1 cellular context compared by ENCODE assay signal in the genomic region with DNA sequence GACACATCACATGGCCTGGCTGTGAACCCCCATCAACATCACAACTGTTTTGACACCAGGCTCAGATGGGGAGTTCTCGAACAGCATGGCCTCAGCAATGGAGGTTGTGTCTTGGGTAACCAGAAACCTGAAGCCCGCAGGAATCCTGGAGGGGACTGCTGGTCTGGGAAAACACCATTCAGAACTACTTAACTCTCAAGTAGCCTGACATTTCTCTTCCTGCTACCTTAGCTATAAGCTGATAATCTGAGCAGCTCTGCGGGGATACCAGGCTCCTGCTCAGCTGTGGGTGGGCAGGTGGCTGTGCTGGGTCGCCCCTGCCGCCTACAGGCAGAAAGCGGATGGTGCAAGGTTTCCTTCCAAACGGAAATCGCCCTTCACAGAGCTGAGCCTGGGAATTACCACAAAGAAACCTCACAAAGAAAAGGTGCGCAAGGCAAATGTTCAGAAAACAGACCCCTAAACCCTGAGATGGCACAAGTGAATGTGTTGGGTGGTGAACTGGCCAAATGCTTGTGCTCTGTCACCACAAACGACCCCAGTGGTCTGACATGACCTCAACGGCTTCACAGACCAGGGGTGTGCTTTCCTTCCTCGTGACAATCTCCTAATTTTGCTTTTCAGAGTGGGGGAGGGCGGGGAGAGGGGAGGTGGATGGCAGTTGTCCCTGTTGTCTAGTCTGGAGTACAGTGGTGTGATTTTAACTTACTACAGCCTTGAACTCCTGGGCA.
TF ChIP-seq lines count a peak whose summit lies in the region.

No MANE protein-coding gene starts in this region.

TF ChIP-seq in HepG2, 621 proteins besides CTCF, POLR2A, EP300 and RAD21 (continued from another document and continues in another):
- TF ChIP-seq, protein P1, sequence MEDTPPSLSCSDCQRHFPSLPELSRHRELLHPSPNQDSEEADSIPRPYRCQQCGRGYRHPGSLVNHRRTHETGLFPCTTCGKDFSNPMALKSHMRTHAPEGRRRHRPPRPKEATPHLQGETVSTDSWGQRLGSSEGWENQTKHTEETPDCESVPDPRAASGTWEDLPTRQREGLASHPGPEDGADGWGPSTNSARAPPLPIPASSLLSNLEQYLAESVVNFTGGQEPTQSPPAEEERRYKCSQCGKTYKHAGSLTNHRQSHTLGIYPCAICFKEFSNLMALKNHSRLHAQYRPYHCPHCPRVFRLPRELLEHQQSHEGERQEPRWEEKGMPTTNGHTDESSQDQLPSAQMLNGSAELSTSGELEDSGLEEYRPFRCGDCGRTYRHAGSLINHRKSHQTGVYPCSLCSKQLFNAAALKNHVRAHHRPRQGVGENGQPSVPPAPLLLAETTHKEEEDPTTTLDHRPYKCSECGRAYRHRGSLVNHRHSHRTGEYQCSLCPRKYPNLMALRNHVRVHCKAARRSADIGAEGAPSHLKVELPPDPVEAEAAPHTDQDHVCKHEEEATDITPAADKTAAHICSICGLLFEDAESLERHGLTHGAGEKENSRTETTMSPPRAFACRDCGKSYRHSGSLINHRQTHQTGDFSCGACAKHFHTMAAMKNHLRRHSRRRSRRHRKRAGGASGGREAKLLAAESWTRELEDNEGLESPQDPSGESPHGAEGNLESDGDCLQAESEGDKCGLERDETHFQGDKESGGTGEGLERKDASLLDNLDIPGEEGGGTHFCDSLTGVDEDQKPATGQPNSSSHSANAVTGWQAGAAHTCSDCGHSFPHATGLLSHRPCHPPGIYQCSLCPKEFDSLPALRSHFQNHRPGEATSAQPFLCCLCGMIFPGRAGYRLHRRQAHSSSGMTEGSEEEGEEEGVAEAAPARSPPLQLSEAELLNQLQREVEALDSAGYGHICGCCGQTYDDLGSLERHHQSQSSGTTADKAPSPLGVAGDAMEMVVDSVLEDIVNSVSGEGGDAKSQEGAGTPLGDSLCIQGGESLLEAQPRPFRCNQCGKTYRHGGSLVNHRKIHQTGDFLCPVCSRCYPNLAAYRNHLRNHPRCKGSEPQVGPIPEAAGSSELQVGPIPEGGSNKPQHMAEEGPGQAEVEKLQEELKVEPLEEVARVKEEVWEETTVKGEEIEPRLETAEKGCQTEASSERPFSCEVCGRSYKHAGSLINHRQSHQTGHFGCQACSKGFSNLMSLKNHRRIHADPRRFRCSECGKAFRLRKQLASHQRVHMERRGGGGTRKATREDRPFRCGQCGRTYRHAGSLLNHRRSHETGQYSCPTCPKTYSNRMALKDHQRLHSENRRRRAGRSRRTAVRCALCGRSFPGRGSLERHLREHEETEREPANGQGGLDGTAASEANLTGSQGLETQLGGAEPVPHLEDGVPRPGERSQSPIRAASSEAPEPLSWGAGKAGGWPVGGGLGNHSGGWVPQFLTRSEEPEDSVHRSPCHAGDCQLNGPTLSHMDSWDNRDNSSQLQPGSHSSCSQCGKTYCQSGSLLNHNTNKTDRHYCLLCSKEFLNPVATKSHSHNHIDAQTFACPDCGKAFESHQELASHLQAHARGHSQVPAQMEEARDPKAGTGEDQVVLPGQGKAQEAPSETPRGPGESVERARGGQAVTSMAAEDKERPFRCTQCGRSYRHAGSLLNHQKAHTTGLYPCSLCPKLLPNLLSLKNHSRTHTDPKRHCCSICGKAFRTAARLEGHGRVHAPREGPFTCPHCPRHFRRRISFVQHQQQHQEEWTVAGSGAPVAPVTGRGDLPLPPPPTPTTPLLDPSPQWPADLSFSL (CRISPR knock-in tag; IDR thresholded peaks at IDR 0.05) = peak; percentile 42; the same call in 1 of the 2 replicates
- TF ChIP-seq ZNF550 (CRISPR knock-in tag; IDR thresholded peaks at IDR 0.05; ENCODE audit: borderline replicate concordance) (no peak), ZNF781 (CRISPR knock-in tag; IDR thresholded peaks at IDR 0.05; ENCODE audit: borderline replicate concordance, not compliant biosample characterization) (peak; percentile 14), ZNF891 (CRISPR knock-in tag; IDR thresholded peaks at IDR 0.05) (no peak), MXD4 (CRISPR knock-in tag; IDR thresholded peaks at IDR 0.05) (no peak), ZFP36 (IDR thresholded peaks at IDR 0.05; ENCODE audit: borderline replicate concordance, low read depth, low read length, partially characterized antibody) (no peak), ZNF160 (CRISPR knock-in tag; IDR thresholded peaks at IDR 0.05) (no peak; the same call in 1 of the 2 replicates), ZNF282 (IDR thresholded peaks at IDR 0.05; ENCODE audit: partially characterized antibody) (no peak), KAT2B (IDR thresholded peaks at IDR 0.05; ENCODE audit: borderline replicate concordance, low read depth, low read length) (no peak), ZNF607 (CRISPR knock-in tag; IDR thresholded peaks at IDR 0.05; ENCODE audit: borderline replicate concordance) (no peak), EZH2 (conservative IDR thresholded peaks at IDR 0.05; ENCODE audit: low read depth, low read length) (no peak), ATAD3A (CRISPR knock-in tag; IDR thresholded peaks at IDR 0.05) (no peak), THAP11 (CRISPR knock-in tag; IDR thresholded peaks at IDR 0.05) (0 out of 2 replicates have a peak, but pooled peaks have one; percentile 42), RNF2 (conservative IDR thresholded peaks at IDR 0.05; ENCODE audit: low read depth) (peak; percentile 57; the same call in 1 of the 2 replicates), HNRNPK (IDR thresholded peaks at IDR 0.05; ENCODE audit: low read depth, low read length, poor library complexity, severe bottlenecking) (no peak), JUN (CRISPR knock-in tag; IDR thresholded peaks at IDR 0.05) (no peak), NR3C1 (CRISPR knock-in tag; IDR thresholded peaks at IDR 0.05) (no peak), CENPT (CRISPR knock-in tag; IDR thresholded peaks at IDR 0.05; ENCODE audit: low read depth) (no peak), ZNF747 (CRISPR knock-in tag; IDR thresholded peaks at IDR 0.05; ENCODE audit: borderline replicate concordance) (no peak), KMT2A (CRISPR knock-in tag; IDR thresholded peaks at IDR 0.05) (peak; percentile 21; the same call in 1 of the 2 replicates), PHF5A (CRISPR knock-in tag; IDR thresholded peaks at IDR 0.05; ENCODE audit: low read depth, unreplicated experiment) (peak; percentile 43), ZFP90 (CRISPR knock-in tag; IDR thresholded peaks at IDR 0.05; ENCODE audit: borderline replicate concordance) (no peak), ZSCAN25 (CRISPR knock-in tag; IDR thresholded peaks at IDR 0.05) (peak; percentile 47), AGO1 (IDR thresholded peaks at IDR 0.05; ENCODE audit: low read depth, low read length, poor library complexity, severe bottlenecking) (peak; percentile 80), ZNF841 (CRISPR knock-in tag; IDR thresholded peaks at IDR 0.05; ENCODE audit: borderline replicate concordance) (no peak), TBX2 (CRISPR knock-in tag; IDR thresholded peaks at IDR 0.05; ENCODE audit: borderline replicate concordance) (no peak), BRCA1 (CRISPR knock-in tag; IDR thresholded peaks at IDR 0.05) (no peak), TMF1 (CRISPR knock-in tag; IDR thresholded peaks at IDR 0.05; ENCODE audit: low read depth) (no peak), ZNF543 (CRISPR knock-in tag; IDR thresholded peaks at IDR 0.05) (no peak), ZZZ3 (CRISPR knock-in tag; IDR thresholded peaks at IDR 0.05; ENCODE audit: borderline replicate concordance) (no peak), ZNF34 (CRISPR knock-in tag; IDR thresholded peaks at IDR 0.05; ENCODE audit: borderline replicate concordance) (0 out of 2 replicates have a peak, but pooled peaks have one; percentile 18), PITX1 (CRISPR knock-in tag; IDR thresholded peaks at IDR 0.05) (no peak; the same call in 1 of the 2 replicates), ZBTB1 (CRISPR knock-in tag; IDR thresholded peaks at IDR 0.05; ENCODE audit: borderline replicate concordance) (no peak), ZBTB7B (CRISPR knock-in tag; IDR thresholded peaks at IDR 0.05) (no peak), ZBTB7A (CRISPR knock-in tag; IDR thresholded peaks at IDR 0.05) (no peak)
- TF ChIP-seq, protein P2, sequence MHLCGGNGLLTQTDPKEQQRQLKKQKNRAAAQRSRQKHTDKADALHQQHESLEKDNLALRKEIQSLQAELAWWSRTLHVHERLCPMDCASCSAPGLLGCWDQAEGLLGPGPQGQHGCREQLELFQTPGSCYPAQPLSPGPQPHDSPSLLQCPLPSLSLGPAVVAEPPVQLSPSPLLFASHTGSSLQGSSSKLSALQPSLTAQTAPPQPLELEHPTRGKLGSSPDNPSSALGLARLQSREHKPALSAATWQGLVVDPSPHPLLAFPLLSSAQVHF (CRISPR knock-in tag; IDR thresholded peaks at IDR 0.05) = no peak
- TF ChIP-seq, protein P3, sequence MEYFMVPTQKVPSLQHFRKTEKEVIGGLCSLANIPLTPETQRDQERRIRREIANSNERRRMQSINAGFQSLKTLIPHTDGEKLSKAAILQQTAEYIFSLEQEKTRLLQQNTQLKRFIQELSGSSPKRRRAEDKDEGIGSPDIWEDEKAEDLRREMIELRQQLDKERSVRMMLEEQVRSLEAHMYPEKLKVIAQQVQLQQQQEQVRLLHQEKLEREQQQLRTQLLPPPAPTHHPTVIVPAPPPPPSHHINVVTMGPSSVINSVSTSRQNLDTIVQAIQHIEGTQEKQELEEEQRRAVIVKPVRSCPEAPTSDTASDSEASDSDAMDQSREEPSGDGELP (IDR thresholded peaks at IDR 0.05; ENCODE audit: borderline replicate concordance, low read depth) = peak; percentile 94
- TF ChIP-seq, protein P4, sequence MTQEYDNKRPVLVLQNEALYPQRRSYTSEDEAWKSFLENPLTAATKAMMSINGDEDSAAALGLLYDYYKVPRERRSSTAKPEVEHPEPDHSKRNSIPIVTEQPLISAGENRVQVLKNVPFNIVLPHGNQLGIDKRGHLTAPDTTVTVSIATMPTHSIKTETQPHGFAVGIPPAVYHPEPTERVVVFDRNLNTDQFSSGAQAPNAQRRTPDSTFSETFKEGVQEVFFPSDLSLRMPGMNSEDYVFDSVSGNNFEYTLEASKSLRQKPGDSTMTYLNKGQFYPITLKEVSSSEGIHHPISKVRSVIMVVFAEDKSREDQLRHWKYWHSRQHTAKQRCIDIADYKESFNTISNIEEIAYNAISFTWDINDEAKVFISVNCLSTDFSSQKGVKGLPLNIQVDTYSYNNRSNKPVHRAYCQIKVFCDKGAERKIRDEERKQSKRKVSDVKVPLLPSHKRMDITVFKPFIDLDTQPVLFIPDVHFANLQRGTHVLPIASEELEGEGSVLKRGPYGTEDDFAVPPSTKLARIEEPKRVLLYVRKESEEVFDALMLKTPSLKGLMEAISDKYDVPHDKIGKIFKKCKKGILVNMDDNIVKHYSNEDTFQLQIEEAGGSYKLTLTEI (CRISPR knock-in tag; conservative IDR thresholded peaks at IDR 0.05) = no peak
- TF ChIP-seq, protein P5, sequence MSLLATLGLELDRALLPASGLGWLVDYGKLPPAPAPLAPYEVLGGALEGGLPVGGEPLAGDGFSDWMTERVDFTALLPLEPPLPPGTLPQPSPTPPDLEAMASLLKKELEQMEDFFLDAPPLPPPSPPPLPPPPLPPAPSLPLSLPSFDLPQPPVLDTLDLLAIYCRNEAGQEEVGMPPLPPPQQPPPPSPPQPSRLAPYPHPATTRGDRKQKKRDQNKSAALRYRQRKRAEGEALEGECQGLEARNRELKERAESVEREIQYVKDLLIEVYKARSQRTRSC (CRISPR knock-in tag; IDR thresholded peaks at IDR 0.05; ENCODE audit: low read depth) = no peak
- TF ChIP-seq, protein P6, sequence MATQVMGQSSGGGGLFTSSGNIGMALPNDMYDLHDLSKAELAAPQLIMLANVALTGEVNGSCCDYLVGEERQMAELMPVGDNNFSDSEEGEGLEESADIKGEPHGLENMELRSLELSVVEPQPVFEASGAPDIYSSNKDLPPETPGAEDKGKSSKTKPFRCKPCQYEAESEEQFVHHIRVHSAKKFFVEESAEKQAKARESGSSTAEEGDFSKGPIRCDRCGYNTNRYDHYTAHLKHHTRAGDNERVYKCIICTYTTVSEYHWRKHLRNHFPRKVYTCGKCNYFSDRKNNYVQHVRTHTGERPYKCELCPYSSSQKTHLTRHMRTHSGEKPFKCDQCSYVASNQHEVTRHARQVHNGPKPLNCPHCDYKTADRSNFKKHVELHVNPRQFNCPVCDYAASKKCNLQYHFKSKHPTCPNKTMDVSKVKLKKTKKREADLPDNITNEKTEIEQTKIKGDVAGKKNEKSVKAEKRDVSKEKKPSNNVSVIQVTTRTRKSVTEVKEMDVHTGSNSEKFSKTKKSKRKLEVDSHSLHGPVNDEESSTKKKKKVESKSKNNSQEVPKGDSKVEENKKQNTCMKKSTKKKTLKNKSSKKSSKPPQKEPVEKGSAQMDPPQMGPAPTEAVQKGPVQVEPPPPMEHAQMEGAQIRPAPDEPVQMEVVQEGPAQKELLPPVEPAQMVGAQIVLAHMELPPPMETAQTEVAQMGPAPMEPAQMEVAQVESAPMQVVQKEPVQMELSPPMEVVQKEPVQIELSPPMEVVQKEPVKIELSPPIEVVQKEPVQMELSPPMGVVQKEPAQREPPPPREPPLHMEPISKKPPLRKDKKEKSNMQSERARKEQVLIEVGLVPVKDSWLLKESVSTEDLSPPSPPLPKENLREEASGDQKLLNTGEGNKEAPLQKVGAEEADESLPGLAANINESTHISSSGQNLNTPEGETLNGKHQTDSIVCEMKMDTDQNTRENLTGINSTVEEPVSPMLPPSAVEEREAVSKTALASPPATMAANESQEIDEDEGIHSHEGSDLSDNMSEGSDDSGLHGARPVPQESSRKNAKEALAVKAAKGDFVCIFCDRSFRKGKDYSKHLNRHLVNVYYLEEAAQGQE (IDR thresholded peaks at IDR 0.05; ENCODE audit: borderline replicate concordance in 1 of 2, low read depth in 1 of 2, low read length in 2 of 2) = no peak
- TF ChIP-seq, protein P7, sequence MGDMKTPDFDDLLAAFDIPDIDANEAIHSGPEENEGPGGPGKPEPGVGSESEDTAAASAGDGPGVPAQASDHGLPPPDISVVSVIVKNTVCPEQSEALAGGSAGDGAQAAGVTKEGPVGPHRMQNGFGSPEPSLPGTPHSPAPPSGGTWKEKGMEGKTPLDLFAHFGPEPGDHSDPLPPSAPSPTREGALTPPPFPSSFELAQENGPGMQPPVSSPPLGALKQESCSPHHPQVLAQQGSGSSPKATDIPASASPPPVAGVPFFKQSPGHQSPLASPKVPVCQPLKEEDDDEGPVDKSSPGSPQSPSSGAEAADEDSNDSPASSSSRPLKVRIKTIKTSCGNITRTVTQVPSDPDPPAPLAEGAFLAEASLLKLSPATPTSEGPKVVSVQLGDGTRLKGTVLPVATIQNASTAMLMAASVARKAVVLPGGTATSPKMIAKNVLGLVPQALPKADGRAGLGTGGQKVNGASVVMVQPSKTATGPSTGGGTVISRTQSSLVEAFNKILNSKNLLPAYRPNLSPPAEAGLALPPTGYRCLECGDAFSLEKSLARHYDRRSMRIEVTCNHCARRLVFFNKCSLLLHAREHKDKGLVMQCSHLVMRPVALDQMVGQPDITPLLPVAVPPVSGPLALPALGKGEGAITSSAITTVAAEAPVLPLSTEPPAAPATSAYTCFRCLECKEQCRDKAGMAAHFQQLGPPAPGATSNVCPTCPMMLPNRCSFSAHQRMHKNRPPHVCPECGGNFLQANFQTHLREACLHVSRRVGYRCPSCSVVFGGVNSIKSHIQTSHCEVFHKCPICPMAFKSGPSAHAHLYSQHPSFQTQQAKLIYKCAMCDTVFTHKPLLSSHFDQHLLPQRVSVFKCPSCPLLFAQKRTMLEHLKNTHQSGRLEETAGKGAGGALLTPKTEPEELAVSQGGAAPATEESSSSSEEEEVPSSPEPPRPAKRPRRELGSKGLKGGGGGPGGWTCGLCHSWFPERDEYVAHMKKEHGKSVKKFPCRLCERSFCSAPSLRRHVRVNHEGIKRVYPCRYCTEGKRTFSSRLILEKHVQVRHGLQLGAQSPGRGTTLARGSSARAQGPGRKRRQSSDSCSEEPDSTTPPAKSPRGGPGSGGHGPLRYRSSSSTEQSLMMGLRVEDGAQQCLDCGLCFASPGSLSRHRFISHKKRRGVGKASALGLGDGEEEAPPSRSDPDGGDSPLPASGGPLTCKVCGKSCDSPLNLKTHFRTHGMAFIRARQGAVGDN (CRISPR knock-in tag; IDR thresholded peaks at IDR 0.05) = peak; percentile 73
